ENCODE assay signal across 1 cellular context in genomic region chrY:7056886-7057285, GRCh38.
TF ChIP-seq lines count a peak whose summit lies in the region.

No MANE protein-coding gene starts in this region.

TF ChIP-seq in GM23338, 12 proteins besides CTCF, POLR2A, EP300 and RAD21 (continued from another document):
- TF ChIP-seq, protein P1, sequence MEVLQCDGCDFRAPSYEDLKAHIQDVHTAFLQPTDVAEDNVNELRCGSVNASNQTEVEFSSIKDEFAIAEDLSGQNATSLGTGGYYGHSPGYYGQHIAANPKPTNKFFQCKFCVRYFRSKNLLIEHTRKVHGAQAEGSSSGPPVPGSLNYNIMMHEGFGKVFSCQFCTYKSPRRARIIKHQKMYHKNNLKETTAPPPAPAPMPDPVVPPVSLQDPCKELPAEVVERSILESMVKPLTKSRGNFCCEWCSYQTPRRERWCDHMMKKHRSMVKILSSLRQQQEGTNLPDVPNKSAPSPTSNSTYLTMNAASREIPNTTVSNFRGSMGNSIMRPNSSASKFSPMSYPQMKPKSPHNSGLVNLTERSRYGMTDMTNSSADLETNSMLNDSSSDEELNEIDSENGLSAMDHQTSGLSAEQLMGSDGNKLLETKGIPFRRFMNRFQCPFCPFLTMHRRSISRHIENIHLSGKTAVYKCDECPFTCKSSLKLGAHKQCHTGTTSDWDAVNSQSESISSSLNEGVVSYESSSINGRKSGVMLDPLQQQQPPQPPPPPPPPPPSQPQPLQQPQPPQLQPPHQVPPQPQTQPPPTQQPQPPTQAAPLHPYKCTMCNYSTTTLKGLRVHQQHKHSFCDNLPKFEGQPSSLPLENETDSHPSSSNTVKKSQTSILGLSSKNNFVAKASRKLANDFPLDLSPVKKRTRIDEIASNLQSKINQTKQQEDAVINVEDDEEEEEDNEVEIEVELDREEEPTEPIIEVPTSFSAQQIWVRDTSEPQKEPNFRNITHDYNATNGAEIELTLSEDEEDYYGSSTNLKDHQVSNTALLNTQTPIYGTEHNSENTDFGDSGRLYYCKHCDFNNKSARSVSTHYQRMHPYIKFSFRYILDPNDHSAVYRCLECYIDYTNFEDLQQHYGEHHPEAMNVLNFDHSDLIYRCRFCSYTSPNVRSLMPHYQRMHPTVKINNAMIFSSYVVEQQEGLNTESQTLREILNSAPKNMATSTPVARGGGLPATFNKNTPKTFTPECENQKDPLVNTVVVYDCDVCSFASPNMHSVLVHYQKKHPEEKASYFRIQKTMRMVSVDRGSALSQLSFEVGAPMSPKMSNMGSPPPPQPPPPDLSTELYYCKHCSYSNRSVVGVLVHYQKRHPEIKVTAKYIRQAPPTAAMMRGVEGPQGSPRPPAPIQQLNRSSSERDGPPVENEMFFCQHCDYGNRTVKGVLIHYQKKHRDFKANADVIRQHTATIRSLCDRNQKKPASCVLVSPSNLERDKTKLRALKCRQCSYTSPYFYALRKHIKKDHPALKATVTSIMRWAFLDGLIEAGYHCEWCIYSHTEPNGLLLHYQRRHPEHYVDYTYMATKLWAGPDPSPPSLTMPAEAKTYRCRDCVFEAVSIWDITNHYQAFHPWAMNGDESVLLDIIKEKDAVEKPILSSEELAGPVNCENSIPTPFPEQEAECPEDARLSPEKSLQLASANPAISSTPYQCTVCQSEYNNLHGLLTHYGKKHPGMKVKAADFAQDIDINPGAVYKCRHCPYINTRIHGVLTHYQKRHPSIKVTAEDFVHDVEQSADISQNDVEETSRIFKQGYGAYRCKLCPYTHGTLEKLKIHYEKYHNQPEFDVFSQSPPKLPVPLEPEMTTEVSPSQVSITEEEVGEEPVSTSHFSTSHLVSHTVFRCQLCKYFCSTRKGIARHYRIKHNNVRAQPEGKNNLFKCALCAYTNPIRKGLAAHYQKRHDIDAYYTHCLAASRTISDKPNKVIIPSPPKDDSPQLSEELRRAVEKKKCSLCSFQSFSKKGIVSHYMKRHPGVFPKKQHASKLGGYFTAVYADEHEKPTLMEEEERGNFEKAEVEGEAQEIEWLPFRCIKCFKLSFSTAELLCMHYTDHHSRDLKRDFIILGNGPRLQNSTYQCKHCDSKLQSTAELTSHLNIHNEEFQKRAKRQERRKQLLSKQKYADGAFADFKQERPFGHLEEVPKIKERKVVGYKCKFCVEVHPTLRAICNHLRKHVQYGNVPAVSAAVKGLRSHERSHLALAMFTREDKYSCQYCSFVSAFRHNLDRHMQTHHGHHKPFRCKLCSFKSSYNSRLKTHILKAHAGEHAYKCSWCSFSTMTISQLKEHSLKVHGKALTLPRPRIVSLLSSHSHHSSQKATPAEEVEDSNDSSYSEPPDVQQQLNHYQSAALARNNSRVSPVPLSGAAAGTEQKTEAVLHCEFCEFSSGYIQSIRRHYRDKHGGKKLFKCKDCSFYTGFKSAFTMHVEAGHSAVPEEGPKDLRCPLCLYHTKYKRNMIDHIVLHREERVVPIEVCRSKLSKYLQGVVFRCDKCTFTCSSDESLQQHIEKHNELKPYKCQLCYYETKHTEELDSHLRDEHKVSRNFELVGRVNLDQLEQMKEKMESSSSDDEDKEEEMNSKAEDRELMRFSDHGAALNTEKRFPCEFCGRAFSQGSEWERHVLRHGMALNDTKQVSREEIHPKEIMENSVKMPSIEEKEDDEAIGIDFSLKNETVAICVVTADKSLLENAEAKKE (CRISPR knock-in tag; IDR thresholded peaks at IDR 0.05) = no peak
- TF ChIP-seq ZNF331 (CRISPR knock-in tag; IDR thresholded peaks at IDR 0.05; ENCODE audit: low read depth) (no peak), EZH2phosphoT487 (IDR thresholded peaks at IDR 0.05; ENCODE audit: unreplicated experiment) (no peak), JUNB (IDR thresholded peaks at IDR 0.05; ENCODE audit: unreplicated experiment) (no peak), NANOG (IDR thresholded peaks at IDR 0.05; ENCODE audit: borderline replicate concordance) (no peak), STAT1 (IDR thresholded peaks at IDR 0.05; ENCODE audit: unreplicated experiment) (no peak), CREB1 (CRISPR knock-in tag; IDR thresholded peaks at IDR 0.05; ENCODE audit: low read depth) (no peak)
TF ChIP-seq in GM23338: peak in this region for 0.
